In the genomic region with DNA sequence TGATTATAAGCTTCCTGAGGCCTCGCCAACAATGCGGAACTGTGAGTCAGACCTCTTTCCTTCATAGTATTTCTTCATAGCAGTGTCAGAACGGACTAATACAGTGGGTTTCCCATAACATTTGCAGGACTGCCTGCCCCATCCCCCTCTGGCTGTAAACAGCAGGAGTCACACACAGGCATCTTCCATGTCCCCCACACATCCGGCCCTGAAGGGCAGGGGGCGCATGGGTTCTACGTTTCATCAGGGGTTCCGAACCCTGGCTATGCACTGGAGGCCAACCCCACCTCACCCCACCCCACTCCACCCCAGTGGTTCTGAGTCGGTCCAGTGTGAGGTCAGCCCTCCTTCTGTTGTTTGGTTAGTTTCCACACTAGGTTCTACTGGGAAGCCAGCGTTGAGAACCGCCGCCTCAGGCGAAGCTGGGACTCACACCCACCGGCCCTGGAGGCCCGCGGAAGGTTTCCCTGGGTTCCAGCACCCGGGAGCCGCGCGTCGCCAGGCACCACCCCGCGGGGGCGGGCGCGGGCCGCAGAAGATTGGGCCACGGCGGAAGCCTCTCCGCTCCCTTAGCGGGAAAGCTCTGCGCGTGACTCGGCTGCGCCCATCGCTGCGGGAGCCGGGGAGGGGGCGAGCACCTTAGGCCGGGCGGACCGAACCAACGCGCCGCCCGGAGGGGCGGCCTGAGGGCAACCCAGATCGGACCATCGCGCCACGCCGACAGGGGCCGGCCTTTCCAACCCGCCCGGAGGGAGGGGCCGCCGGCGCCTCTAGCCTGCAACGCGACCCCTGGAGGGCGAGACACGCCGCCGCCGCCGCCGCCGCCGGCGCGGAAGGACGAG, we compare ENCODE assay signal across 8 cellular contexts. TPM values are rescaled to one million over a fixed set of nuclear protein-coding genes. Genes with fewer than 3 reads are reported as not detected.
DNase-seq lines count a peak whose midpoint lies in the region; ATAC-seq and TF ChIP-seq lines count a peak whose summit lies in the region.

A gene with protein sequence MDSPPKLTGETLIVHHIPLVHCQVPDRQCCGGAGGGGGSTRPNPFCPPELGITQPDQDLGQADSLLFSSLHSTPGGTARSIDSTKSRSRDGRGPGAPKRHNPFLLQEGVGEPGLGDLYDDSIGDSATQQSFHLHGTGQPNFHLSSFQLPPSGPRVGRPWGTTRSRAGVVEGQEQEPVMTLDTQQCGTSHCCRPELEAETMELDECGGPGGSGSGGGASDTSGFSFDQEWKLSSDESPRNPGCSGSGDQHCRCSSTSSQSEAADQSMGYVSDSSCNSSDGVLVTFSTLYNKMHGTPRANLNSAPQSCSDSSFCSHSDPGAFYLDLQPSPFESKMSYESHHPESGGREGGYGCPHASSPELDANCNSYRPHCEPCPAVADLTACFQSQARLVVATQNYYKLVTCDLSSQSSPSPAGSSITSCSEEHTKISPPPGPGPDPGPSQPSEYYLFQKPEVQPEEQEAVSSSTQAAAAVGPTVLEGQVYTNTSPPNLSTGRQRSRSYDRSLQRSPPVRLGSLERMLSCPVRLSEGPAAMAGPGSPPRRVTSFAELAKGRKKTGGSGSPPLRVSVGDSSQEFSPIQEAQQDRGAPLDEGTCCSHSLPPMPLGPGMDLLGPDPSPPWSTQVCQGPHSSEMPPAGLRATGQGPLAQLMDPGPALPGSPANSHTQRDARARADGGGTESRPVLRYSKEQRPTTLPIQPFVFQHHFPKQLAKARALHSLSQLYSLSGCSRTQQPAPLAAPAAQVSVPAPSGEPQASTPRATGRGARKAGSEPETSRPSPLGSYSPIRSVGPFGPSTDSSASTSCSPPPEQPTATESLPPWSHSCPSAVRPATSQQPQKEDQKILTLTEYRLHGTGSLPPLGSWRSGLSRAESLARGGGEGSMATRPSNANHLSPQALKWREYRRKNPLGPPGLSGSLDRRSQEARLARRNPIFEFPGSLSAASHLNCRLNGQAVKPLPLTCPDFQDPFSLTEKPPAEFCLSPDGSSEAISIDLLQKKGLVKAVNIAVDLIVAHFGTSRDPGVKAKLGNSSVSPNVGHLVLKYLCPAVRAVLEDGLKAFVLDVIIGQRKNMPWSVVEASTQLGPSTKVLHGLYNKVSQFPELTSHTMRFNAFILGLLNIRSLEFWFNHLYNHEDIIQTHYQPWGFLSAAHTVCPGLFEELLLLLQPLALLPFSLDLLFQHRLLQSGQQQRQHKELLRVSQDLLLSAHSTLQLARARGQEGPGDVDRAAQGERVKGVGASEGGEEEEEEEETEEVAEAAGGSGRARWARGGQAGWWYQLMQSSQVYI (N-terminal part only) (plus strand): TSS at position 799 of the 842 bp plus-strand sequence. CDS start 56,411 bp downstream, outside the sequence.

- H3K4me3 ChIP-seq in epithelial cell of proximal tubule (ENCODE audit: low read depth, low read length): peak within 1 kb of the TSS; percentile 85
- peak within 1 kb of the TSS; percentile 86 for H3K4me3 ChIP-seq in mesodermal cell (ENCODE audit: extremely low read depth, insufficient read depth, low read length, poor library complexity, severe bottlenecking)

- H3K9me3 ChIP-seq in mesodermal cell (ENCODE audit: control insufficient read depth, low read length): peaks cover 5% of the 10 kb centered on the region

- 1% methylated on average over 66 to 68 of the region's 71 CpGs for WGBS in mesodermal cell (ENCODE audit: insufficient coverage in 2 of 2), 2 experiments

- DNase-seq in Caki2 (ENCODE audit: low read depth) (peak; percentile 91), NCI-H82 (lab: John Stamatoyannopoulos, UW) (peak; percentile 91), epithelial cell of proximal tubule (ENCODE audit: low read depth) (no peak)
- peak; percentile 65 for DNase-seq in activated T-cell treated with anti-CD3 and anti-CD28 coated beads, Interleukin-2, amount 50 U/mL, for 1 hour
- DNase-seq in stimulated activated CD8-positive, alpha-beta memory T cell treated with anti-CD3 and anti-CD28 coated beads, Interleukin-2, amount 100 ng/mL, for 48 hours (ENCODE audit: low read depth in 2 of 2): peak; percentile 26 to 42

- ATAC-seq in HG03442 (IDR thresholded peaks at IDR 0.05; ENCODE audit: unreplicated experiment) (peak; percentile 36), HG02884 (IDR thresholded peaks at IDR 0.05; ENCODE audit: unreplicated experiment) (no peak)

- peaks cover 12% of the 10 kb centered on the region for H3K4me1 ChIP-seq in mesodermal cell (ENCODE audit: control insufficient read depth, insufficient read depth, low read length, poor library complexity, severe bottlenecking)

- H3K27ac ChIP-seq in mesodermal cell (ENCODE audit: low read depth, low read length, severe bottlenecking): peak within 1 kb of the TSS; percentile 89

- peak; percentile 47 for TF ChIP-seq CTCF in epithelial cell of proximal tubule (conservative IDR thresholded peaks at IDR 0.05; ENCODE audit: low read depth, low read length)

- peaks cover 9% of the 10 kb centered on the region for H3K36me3 ChIP-seq in mesodermal cell (ENCODE audit: control insufficient read depth, insufficient read depth, low read length)

- in situ Hi-C loops in Caki2 (cut with HindIII; ENCODE audit: low pct_unique_long_range_greater_than_20kb, low sequenced_read_pairs): no loop called here

RNA-seq across cellular contexts. Expression of the gene that starts here (rescaled TPM):
- total RNA-seq in Caki2 (2014; rRNA removed; shearing (Covaris generic); ENCODE audit: low replicate concordance): 6.1 and 8.2 TPM in 2 replicates
- total RNA-seq in epithelial cell of proximal tubule: 18.9 and 21.7 TPM in 2 replicates
- 19.5 TPM for polyA plus RNA-seq in mesodermal cell (2013, experiment 1 of 2)
- 16.2 TPM for polyA plus RNA-seq in mesodermal cell (2013, experiment 2 of 2)
